8 cellular contexts compared by ENCODE assay signal in genomic region chrX:40734956-40735317, GRCh38. TPM values are rescaled to one million over a fixed set of nuclear protein-coding genes. Genes with fewer than 3 reads are reported as not detected.
DNase-seq lines count a peak whose midpoint lies in the region; ATAC-seq and TF ChIP-seq lines count a peak whose summit lies in the region.

No MANE protein-coding gene starts in this region.

- H3K27ac ChIP-seq in A673 (ENCODE audit: low read depth, low read length, poor library complexity, severe bottlenecking) (peak overlapping the region; percentile 88), RWPE2 (ENCODE audit: poor library complexity, severe bottlenecking) (peak overlapping the region; percentile 81), lung (ENCODE audit: low read depth in 1 of 2, low read length in 1 of 2) (peak overlapping the region; percentile 82 to 99)

- H3K27me3 ChIP-seq in A673 (replicated peaks; ENCODE audit: insufficient read depth, low read depth, low read length, poor library complexity) (peaks cover 8% of the 10 kb centered on the region), RWPE2 (ENCODE audit: insufficient read depth, poor library complexity, severe bottlenecking) (no peaks in the 10 kb centered on the region), lung (ENCODE audit: control insufficient read depth, insufficient read depth) (no peaks in the 10 kb centered on the region)

- CTCF ChIA-PET in A673 (lab: Charles Lee), result no interaction called here

- TF ChIP-seq POLR2A in GM18505 (IDR thresholded peaks at IDR 0.05; ENCODE audit: borderline replicate concordance, extremely low read depth, insufficient read depth, insufficient read length), result no peak

- 0 to 1% methylated on average over 7 to 20 of the region's 20 CpGs for WGBS in lung, 2 donors

- no peak for TF ChIP-seq CTCF in A673 (conservative IDR thresholded peaks at IDR 0.05; ENCODE audit: low read depth, low read length)
- TF ChIP-seq CTCF in RWPE2 (IDR thresholded peaks at IDR 0.05; ENCODE audit: poor library complexity, severe bottlenecking), result no peak
- no peak for TF ChIP-seq CTCF in chondrocyte (IDR thresholded peaks at IDR 0.05)
- TF ChIP-seq CTCF in lung (IDR thresholded peaks at IDR 0.05; ENCODE audit: control extremely low read depth, extremely low read depth), result no peak

- no peaks in the 10 kb centered on the region for H3K27me3 Mint-ChIP-seq in chondrocyte (ENCODE audit: low read depth)

- H3K36me3 ChIP-seq in A673 (ENCODE audit: insufficient read depth, low read length, poor library complexity, severe bottlenecking) (no peaks in the 10 kb centered on the region), RWPE2 (ENCODE audit: low read depth) (no peaks in the 10 kb centered on the region), lung (ENCODE audit: control insufficient read depth in 2 of 2, insufficient read depth in 2 of 2, low read length in 2 of 2) (no peaks in the 10 kb centered on the region)

- H3K4me3 ChIP-seq in A673 (ENCODE audit: low read depth, low read length, poor library complexity, severe bottlenecking) (peak overlapping the region; percentile 66), RWPE2 (ENCODE audit: severe bottlenecking) (peak overlapping the region; percentile 59), lung (peak overlapping the region; percentile 86)

- H3K9me3 ChIP-seq in A673 (ENCODE audit: low read depth, low read length, poor library complexity, severe bottlenecking) (no peaks in the 10 kb centered on the region), RWPE2 (ENCODE audit: severe bottlenecking) (no peaks in the 10 kb centered on the region), lung (ENCODE audit: control insufficient read depth in 2 of 2, insufficient read depth in 1 of 2, low read length in 1 of 2) (no peaks in the 10 kb centered on the region)

- DNase-seq in A673 (ENCODE audit: low spot score) (peak; percentile 36), RWPE2 (ENCODE audit: low spot score) (no peak), chondrocyte (ENCODE audit: low spot score) (no peak), lung (ENCODE audit: low spot score) (no peak), GM19240 (ENCODE audit: insufficient read length, low spot score) (no peak)
- peak; percentile 31 for DNase-seq in stimulated activated naive CD8-positive, alpha-beta T cell treated with anti-CD3 and anti-CD28 coated beads, Interleukin-15, Interleukin-2, amounts not matched to agents 100 U/mL and 50 U/mL, for 24 hours

- H3K4me3 Mint-ChIP-seq in chondrocyte (ENCODE audit: unreplicated experiment), result peak overlapping the region; percentile 80

- no TSS peak for BruUV-seq in A673 (replicated peaks; lab: Mats Ljungman, UMichigan)

- intact Hi-C loops in A673 (cut with micrococcal nuclease; ENCODE audit: unreplicated experiment), result no loop called here

- H3K9me3 Mint-ChIP-seq in chondrocyte (ENCODE audit: low read depth), result no peaks in the 10 kb centered on the region

- peak overlapping the region; percentile 85 for H3K27ac Mint-ChIP-seq in chondrocyte (ENCODE audit: unreplicated experiment)

- H3K36me3 Mint-ChIP-seq in chondrocyte (ENCODE audit: low read depth), result no peaks in the 10 kb centered on the region

- peaks cover 53% of the 10 kb centered on the region for H3K4me1 Mint-ChIP-seq in chondrocyte (ENCODE audit: low read depth)

- POLR2A ChIA-PET in A673 (lab: Charles Lee; ENCODE audit: low non-redundant PET), result no interaction called here

- ATAC-seq in GM21723 (IDR thresholded peaks at IDR 0.05; ENCODE audit: unreplicated experiment), result peak; percentile 17
- peak; percentile 10; the same call in 1 of the 3 replicates for ATAC-seq in RWPE2 (ENCODE audit: low read depth)
- ATAC-seq in lung (ENCODE audit: insufficient read depth, low FRiP score), result peak; percentile 21
- ATAC-seq in stimulated activated naive CD8-positive, alpha-beta T cell treated with anti-CD3 and anti-CD28 coated beads, Interleukin-15, Interleukin-2, amounts not matched to agents 100 U/mL and 50 U/mL, for 24 hours, result no peak
- ATAC-seq in GM18505 (IDR thresholded peaks at IDR 0.05; ENCODE audit: unreplicated experiment), result no peak

- H3K4me1 ChIP-seq in A673 (ENCODE audit: insufficient read depth, low read length, poor library complexity, severe bottlenecking) (no peaks in the 10 kb centered on the region), RWPE2 (ENCODE audit: insufficient read depth, poor library complexity, severe bottlenecking) (no peaks in the 10 kb centered on the region), lung (ENCODE audit: control insufficient read depth in 2 of 2, insufficient read depth in 2 of 2, low read length in 2 of 2) (peaks cover 2 to 6% of the 10 kb centered on the region in 2 donors)

RNA-seq across cellular contexts. Expression of gene MED14, which starts 0.4 kb away (rescaled TPM):
- total RNA-seq in A673 (2021) (59.1 and 63.2 TPM in 2 replicates), chondrocyte (53.0 to 69.3 TPM (median 62.9 TPM) in 3 replicates), lung (10 to 100 TPM; 39.7 to 41.1 TPM)
- polyA plus RNA-seq in lung, result 10 to 100 TPM in 1 of 2 donors, 1 to 10 TPM in 1; 9.1 to 11.6 TPM

Comparison
In these comparisons a context has a peak if more than half of its experiments do, and no peak if none do; other contexts are left out.
1. DNase-seq: peak in A673 (single experiment) and stimulated activated naive CD8-positive, alpha-beta T cell treated with anti-CD3 and anti-CD28 coated beads, Interleukin-15, Interleukin-2, amounts not matched to agents 100 U/mL and 50 U/mL, for 24 hours (single experiment); none in RWPE2 (single experiment), chondrocyte (single experiment), lung (single experiment) and GM19240 (single experiment).
2. ATAC-seq: peak in GM21723 (single experiment), RWPE2 (single experiment) and lung (single experiment); none in stimulated activated naive CD8-positive, alpha-beta T cell treated with anti-CD3 and anti-CD28 coated beads, Interleukin-15, Interleukin-2, amounts not matched to agents 100 U/mL and 50 U/mL, for 24 hours (single experiment) and GM18505 (single experiment).
3. Peak in every context shown above with its lines, with median percentiles within 50 percentile points of each other: H3K27ac ChIP-seq and H3K4me3 ChIP-seq.